Comparison of ENCODE assay signal across 13 cellular contexts in the genomic region with DNA sequence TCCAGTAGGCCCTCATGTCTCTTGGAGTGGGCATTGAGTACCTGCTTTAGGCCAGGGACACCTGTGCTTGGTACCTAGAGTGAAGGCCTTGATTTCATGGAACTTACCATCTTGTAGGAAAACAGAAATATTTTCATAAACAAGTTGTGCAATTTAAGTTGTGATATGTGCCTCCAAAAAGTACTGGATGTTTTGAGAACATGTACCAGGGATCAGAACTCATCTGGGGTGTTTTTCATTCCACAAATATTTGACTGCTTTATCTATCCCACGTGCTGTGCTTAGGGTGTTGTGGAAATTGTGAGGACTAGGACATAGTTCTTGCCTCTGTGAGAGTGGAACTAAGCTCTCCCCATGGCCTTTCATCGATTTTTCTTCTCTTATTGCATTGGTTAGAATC. TPM values are rescaled to one million over a fixed set of nuclear protein-coding genes. Genes with fewer than 3 reads are reported as not detected.
A peak's percentile ranks its signal among the peaks of the same experiment; 100 is the strongest.
DNase-seq lines count a peak whose midpoint lies in the region; ATAC-seq and TF ChIP-seq lines count a peak whose summit lies in the region.
"Had no signal": no experiment of that assay in that cellular context is flagged by ENCODE, and none has a peak within 500 bp of the region (broad histone marks: within the 10 kb centered on the region; RNA-seq: fewer than 3 reads in every experiment).

No MANE protein-coding gene starts in this region.

- no peak overlapping the region for H3K4me2 ChIP-seq in hepatocyte

- H3K4me3 ChIP-seq in choroid plexus epithelial cell (ENCODE audit: low read depth, low read length) (no peak overlapping the region), hepatocyte (no peak overlapping the region), suprapubic skin (no peak overlapping the region)

- H3K9me2 ChIP-seq in hepatocyte (replicated peaks; ENCODE audit: insufficient read depth): no peaks in the 10 kb centered on the region

- H3K36me3 ChIP-seq in hepatocyte (replicated peaks; ENCODE audit: insufficient read depth, low read depth) (no peaks in the 10 kb centered on the region), suprapubic skin (no peaks in the 10 kb centered on the region)

- TF ChIP-seq CTCF in choroid plexus epithelial cell (conservative IDR thresholded peaks at IDR 0.05; ENCODE audit: low read depth, low read length) (no peak), hepatocyte (IDR thresholded peaks at IDR 0.05; ENCODE audit: poor library complexity) (no peak), suprapubic skin (IDR thresholded peaks at IDR 0.05) (no peak)

- ATAC-seq in GM18909 (IDR thresholded peaks at IDR 0.05; ENCODE audit: poor library complexity, unreplicated experiment): no peak

- 75% methylated on average over 2 of the region's 2 CpGs for WGBS in hepatocyte (ENCODE audit: low lambda C conversion rate, missing lambda C conversion rate)
- 76% methylated on average over 2 of the region's 2 CpGs for WGBS in suprapubic skin

- H3K27ac ChIP-seq in hepatocyte (peak overlapping the region; percentile 42), suprapubic skin (peak overlapping the region; percentile 12)

- H3K4me1 ChIP-seq in hepatocyte (ENCODE audit: insufficient read depth): no peaks in the 10 kb centered on the region
- peaks cover 4% of the 10 kb centered on the region for H3K4me1 ChIP-seq in suprapubic skin

- no peaks in the 10 kb centered on the region for H3K79me2 ChIP-seq in hepatocyte

- TF ChIP-seq EP300 in suprapubic skin (IDR thresholded peaks at IDR 0.05): no peak

- H3K27me3 ChIP-seq in hepatocyte: no peaks in the 10 kb centered on the region
- H3K27me3 ChIP-seq in suprapubic skin: no peaks in the 10 kb centered on the region

- H2AFZ ChIP-seq in hepatocyte: no peak overlapping the region

- H4K20me1 ChIP-seq in hepatocyte (ENCODE audit: insufficient read depth, poor library complexity, severe bottlenecking): no peaks in the 10 kb centered on the region

- H3K9me3 ChIP-seq in hepatocyte (ENCODE audit: low read depth): no peaks in the 10 kb centered on the region
- no peaks in the 10 kb centered on the region for H3K9me3 ChIP-seq in suprapubic skin

- TF ChIP-seq POLR2A in suprapubic skin (IDR thresholded peaks at IDR 0.05): no peak

- DNase-seq in choroid plexus epithelial cell (ENCODE audit: low read depth) (peak; percentile 36), hepatocyte (ENCODE audit: low spot score) (no peak), suprapubic skin (ENCODE audit: low spot score in 2 of 2) (no peak), NCI-H2227 treated with DMSO at 0.1 percent for 48 hours (lab: John Stamatoyannopoulos, UW) (no peak), retina (no peak)
- DNase-seq in effector CD4-positive, alpha-beta T cell: no peak
- DNase-seq: C1 segment of cervical spinal cord; Calu3; CD4-positive, alpha-beta T cell; DMS 273 treated with DMSO at 0.1 percent for 48 hours; HCEC 1CT; IMR-90 had no signal

RNA-seq across cellular contexts. Expression of a gene that starts 8.8 kb away (rescaled TPM):
- total RNA-seq in hepatocyte: 4.1 and 5.9 TPM in 2 replicates
- 23.0 and 26.3 TPM in 2 replicates for polyA plus RNA-seq in hepatocyte
- 1 to 10 TPM; 1.8 to 9.1 (median 2.6) TPM for total RNA-seq in suprapubic skin
- total RNA-seq: IMR-90 had no signal
- polyA plus RNA-seq: IMR-90 had no signal
